In the genomic region with DNA sequence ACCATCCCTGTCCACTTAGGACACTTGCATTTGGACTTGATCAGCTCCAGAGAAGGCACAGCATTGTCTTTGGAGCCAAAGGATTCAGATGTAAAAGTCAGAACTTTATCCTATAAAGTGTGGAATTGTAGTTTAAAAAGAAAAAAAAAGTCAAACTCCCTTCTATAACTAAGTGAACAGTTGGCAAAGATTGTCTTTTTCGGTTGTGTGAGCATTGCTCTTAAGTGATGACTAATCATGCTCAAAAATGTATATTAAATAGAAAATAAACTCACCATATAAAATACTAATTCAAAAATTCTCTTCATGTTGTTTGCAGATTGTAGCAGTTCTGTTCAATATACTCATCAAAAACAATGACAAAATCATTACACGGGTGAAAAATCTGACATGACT, we compare ENCODE assay signal across 1 cellular context.
TF ChIP-seq lines count a peak whose summit lies in the region.

No MANE protein-coding gene starts in this region.

TF ChIP-seq in SK-N-SH treated with all-trans-retinoic acid at 6 μM for 48 hours, 23 proteins besides CTCF, POLR2A, EP300 and RAD21 (continued from another document):
- TF ChIP-seq, protein P1, sequence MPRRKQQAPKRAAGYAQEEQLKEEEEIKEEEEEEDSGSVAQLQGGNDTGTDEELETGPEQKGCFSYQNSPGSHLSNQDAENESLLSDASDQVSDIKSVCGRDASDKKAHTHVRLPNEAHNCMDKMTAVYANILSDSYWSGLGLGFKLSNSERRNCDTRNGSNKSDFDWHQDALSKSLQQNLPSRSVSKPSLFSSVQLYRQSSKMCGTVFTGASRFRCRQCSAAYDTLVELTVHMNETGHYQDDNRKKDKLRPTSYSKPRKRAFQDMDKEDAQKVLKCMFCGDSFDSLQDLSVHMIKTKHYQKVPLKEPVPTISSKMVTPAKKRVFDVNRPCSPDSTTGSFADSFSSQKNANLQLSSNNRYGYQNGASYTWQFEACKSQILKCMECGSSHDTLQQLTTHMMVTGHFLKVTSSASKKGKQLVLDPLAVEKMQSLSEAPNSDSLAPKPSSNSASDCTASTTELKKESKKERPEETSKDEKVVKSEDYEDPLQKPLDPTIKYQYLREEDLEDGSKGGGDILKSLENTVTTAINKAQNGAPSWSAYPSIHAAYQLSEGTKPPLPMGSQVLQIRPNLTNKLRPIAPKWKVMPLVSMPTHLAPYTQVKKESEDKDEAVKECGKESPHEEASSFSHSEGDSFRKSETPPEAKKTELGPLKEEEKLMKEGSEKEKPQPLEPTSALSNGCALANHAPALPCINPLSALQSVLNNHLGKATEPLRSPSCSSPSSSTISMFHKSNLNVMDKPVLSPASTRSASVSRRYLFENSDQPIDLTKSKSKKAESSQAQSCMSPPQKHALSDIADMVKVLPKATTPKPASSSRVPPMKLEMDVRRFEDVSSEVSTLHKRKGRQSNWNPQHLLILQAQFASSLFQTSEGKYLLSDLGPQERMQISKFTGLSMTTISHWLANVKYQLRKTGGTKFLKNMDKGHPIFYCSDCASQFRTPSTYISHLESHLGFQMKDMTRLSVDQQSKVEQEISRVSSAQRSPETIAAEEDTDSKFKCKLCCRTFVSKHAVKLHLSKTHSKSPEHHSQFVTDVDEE (CRISPR knock-in tag; IDR thresholded peaks at IDR 0.05) = no peak
- TF ChIP-seq, protein P2, sequence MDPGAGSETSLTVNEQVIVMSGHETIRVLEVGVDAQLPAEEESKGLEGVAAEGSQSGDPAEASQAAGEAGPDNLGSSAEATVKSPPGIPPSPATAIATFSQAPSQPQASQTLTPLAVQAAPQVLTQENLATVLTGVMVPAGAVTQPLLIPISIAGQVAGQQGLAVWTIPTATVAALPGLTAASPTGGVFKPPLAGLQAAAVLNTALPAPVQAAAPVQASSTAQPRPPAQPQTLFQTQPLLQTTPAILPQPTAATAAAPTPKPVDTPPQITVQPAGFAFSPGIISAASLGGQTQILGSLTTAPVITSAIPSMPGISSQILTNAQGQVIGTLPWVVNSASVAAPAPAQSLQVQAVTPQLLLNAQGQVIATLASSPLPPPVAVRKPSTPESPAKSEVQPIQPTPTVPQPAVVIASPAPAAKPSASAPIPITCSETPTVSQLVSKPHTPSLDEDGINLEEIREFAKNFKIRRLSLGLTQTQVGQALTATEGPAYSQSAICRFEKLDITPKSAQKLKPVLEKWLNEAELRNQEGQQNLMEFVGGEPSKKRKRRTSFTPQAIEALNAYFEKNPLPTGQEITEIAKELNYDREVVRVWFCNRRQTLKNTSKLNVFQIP (CRISPR knock-in tag; IDR thresholded peaks at IDR 0.05; ENCODE audit: borderline replicate concordance, low read depth) = no peak
- TF ChIP-seq, protein P3, sequence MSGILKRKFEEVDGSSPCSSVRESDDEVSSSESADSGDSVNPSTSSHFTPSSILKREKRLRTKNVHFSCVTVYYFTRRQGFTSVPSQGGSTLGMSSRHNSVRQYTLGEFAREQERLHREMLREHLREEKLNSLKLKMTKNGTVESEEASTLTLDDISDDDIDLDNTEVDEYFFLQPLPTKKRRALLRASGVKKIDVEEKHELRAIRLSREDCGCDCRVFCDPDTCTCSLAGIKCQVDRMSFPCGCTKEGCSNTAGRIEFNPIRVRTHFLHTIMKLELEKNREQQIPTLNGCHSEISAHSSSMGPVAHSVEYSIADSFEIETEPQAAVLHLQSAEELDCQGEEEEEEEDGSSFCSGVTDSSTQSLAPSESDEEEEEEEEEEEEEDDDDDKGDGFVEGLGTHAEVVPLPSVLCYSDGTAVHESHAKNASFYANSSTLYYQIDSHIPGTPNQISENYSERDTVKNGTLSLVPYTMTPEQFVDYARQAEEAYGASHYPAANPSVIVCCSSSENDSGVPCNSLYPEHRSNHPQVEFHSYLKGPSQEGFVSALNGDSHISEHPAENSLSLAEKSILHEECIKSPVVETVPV (CRISPR knock-in tag; IDR thresholded peaks at IDR 0.05) = no peak
- TF ChIP-seq GLIS3 (CRISPR knock-in tag; IDR thresholded peaks at IDR 0.05) (no peak), ESRRG (CRISPR knock-in tag; IDR thresholded peaks at IDR 0.05) (no peak), CSDC2 (CRISPR knock-in tag; IDR thresholded peaks at IDR 0.05) (no peak), ZFP30 (CRISPR knock-in tag; IDR thresholded peaks at IDR 0.05) (no peak)
